Comparison of ENCODE assay signal across 8 cellular contexts in the genomic region with DNA sequence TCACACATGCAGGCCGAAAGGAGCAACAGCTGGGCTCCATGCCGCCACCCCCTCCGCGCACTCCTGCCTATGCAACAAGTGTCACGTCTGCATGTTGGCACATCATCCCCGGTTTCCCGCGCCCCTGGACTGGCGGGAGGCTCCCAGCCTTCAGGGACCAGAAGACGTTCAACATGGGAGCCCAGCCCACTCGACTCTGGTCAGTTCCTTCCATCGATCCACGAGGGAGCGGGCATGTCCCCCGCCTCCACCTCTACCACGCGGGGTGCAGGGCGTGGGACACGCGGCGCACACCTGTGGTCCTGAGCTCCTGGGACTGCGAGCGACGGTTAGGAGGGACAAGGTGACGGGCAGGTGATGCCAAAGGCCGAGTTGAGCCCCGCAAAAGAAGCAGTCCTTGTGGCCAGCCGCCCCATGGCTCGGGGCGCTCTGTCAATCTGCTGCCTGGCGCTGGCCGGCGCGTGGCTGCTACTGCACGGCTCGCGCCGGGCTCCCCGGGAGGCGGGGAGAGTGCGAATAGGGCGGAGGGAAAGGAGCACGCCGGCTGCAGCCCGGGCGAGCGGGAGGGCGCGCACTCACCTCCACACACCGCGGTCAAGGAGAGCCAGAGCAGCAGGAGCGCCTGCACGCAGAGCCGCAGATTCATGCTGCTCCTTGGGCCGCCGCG. TPM values are rescaled to one million over a fixed set of nuclear protein-coding genes. Genes with fewer than 3 reads are reported as not detected.
DNase-seq lines count a peak whose midpoint lies in the region; ATAC-seq and TF ChIP-seq lines count a peak whose summit lies in the region.

No MANE protein-coding gene starts in this region.

- under 1% methylated on average over 55 of the region's 57 CpGs for WGBS in right cardiac atrium

- peaks cover 4% of the 10 kb centered on the region for H3K4me1 Mint-ChIP-seq in activated T-helper 17 cell treated with anti-CD3 and anti-CD28 coated beads, Interleukin-2, amount 50 U/mL, for 72 hours

- intact Hi-C loops in right cardiac atrium (cut with DNase I) (no loop called here), gastrocnemius medialis (cut with DNase I; ENCODE audit: low total_unique reads) (loop anchor here (5.0 to 10.0 kb wide), 2 partner anchors 47 to 191 kb away; partner anchors contain the start of gene ZDHHC9)

- H3K27ac ChIP-seq in HUES48 (ENCODE audit: low read depth, low read length) (no peak overlapping the region), right cardiac atrium (ENCODE audit: low read length) (no peak overlapping the region), gastrocnemius medialis (no peak overlapping the region)

- H3K9ac ChIP-seq in HUES48 (ENCODE audit: low read depth, low read length) = no peak overlapping the region

- in situ Hi-C loops in gastrocnemius medialis (cut with MboI; ENCODE audit: low sequenced_read_pairs in 4 of 4) = no loop called here

- H3K4me3 ChIP-seq in HUES48 (ENCODE audit: low read depth, low read length) = peak overlapping the region; percentile 61
- peak overlapping the region; percentile 59 for H3K4me3 ChIP-seq in right cardiac atrium (ENCODE audit: low read length)
- peak overlapping the region; percentile 47 to 62 (median 50) for H3K4me3 ChIP-seq in gastrocnemius medialis

- DNase-seq in stimulated activated CD4-positive, alpha-beta T cell treated with anti-CD3 and anti-CD28 coated beads, Interleukin-15, amount 100 ng/mL, for 24 hours = peak; percentile 51
- DNase-seq in stimulated activated CD4-positive, alpha-beta T cell treated with anti-CD3 and anti-CD28 coated beads, Interleukin-4, amount 100 ng/mL, for 24 hours = no peak
- peak; percentile 33 to 66 (median 66) for DNase-seq in right cardiac atrium
- DNase-seq in gastrocnemius medialis = no peak
- no peak for DNase-seq in OCI-M2 (lab: John Stamatoyannopoulos, UW; ENCODE audit: unreplicated experiment)

- peaks cover 4% of the 10 kb centered on the region for H3K36me3 Mint-ChIP-seq in activated T-helper 17 cell treated with anti-CD3 and anti-CD28 coated beads, Interleukin-2, amount 50 U/mL, for 72 hours (ENCODE audit: low read depth)

- H3K27me3 Mint-ChIP-seq in activated T-helper 17 cell treated with anti-CD3 and anti-CD28 coated beads, Interleukin-2, amount 50 U/mL, for 72 hours = peaks cover 7% of the 10 kb centered on the region

- H3K36me3 ChIP-seq in HUES48 (ENCODE audit: control insufficient read depth, insufficient read depth, low read length) = no peaks in the 10 kb centered on the region
- H3K36me3 ChIP-seq in gastrocnemius medialis = no peaks in the 10 kb centered on the region

- no peak overlapping the region for H3K27ac Mint-ChIP-seq in activated T-helper 17 cell treated with anti-CD3 and anti-CD28 coated beads, Interleukin-2, amount 50 U/mL, for 72 hours

- no peak for TF ChIP-seq POLR2A in gastrocnemius medialis (IDR thresholded peaks at IDR 0.05)

- peak; percentile 71 for ATAC-seq in activated T-helper 17 cell treated with anti-CD3 and anti-CD28 coated beads, Interleukin-2, amount 50 U/mL, for 72 hours (replicated peaks)
- ATAC-seq in right cardiac atrium = peak; percentile 64 to 74
- ATAC-seq in gastrocnemius medialis = peak; percentile 27 to 53
- no peak for ATAC-seq in HG02938 (IDR thresholded peaks at IDR 0.05; ENCODE audit: unreplicated experiment)

- TF ChIP-seq CTCF in gastrocnemius medialis (IDR thresholded peaks at IDR 0.05 in 4 of 5, conservative IDR thresholded peaks at IDR 0.05 in 1 of 5) = no peak

- H3K9me3 Mint-ChIP-seq in activated T-helper 17 cell treated with anti-CD3 and anti-CD28 coated beads, Interleukin-2, amount 50 U/mL, for 72 hours = no peaks in the 10 kb centered on the region

- H3K9me3 ChIP-seq in HUES48 (ENCODE audit: control insufficient read depth, insufficient read depth, low read length) = no peaks in the 10 kb centered on the region
- H3K9me3 ChIP-seq in right cardiac atrium (ENCODE audit: control insufficient read depth, low read length) = no peaks in the 10 kb centered on the region
- H3K9me3 ChIP-seq in gastrocnemius medialis = no peaks in the 10 kb centered on the region

- H3K27me3 ChIP-seq in HUES48 (ENCODE audit: control insufficient read depth, insufficient read depth, low read length) (peaks cover 84% of the 10 kb centered on the region), right cardiac atrium (ENCODE audit: control insufficient read depth, insufficient read depth) (no peaks in the 10 kb centered on the region), gastrocnemius medialis (no peaks in the 10 kb centered on the region)

- H3K4me3 Mint-ChIP-seq in activated T-helper 17 cell treated with anti-CD3 and anti-CD28 coated beads, Interleukin-2, amount 50 U/mL, for 72 hours = peak overlapping the region; percentile 73

- H3K4me1 ChIP-seq in HUES48 (ENCODE audit: control insufficient read depth, insufficient read depth, low read length) (peaks cover 19% of the 10 kb centered on the region), right cardiac atrium (ENCODE audit: control insufficient read depth, insufficient read depth, low read length) (peaks cover 5% of the 10 kb centered on the region), gastrocnemius medialis (peaks cover 0 to 9% of the 10 kb centered on the region in 2 donors)

RNA-seq across cellular contexts. Expression of gene APLN, which starts 0.6 kb away (rescaled TPM):
- 1 to 10 TPM in 1 of 2 donors, under 1 TPM in 1; 0.28 to 2.5 TPM for total RNA-seq in activated T-helper 17 cell treated with anti-CD3 and anti-CD28 coated beads, Interleukin-2, amount 50 U/mL, for 72 hours
- total RNA-seq in right cardiac atrium (10 to 100 TPM in 1 of 4 donors, 1 to 10 TPM in 3; 4.0 to 10.5 (median 6.4) TPM), gastrocnemius medialis (not detected)
- 7.0 TPM for polyA plus RNA-seq in right cardiac atrium

Comparison
In these comparisons a context has a peak if more than half of its experiments do, and no peak if none do; other contexts are left out.
1. DNase-seq: peak in stimulated activated CD4-positive, alpha-beta T cell treated with anti-CD3 and anti-CD28 coated beads, Interleukin-15, amount 100 ng/mL, for 24 hours (single experiment) and right cardiac atrium (3 of 3); none in stimulated activated CD4-positive, alpha-beta T cell treated with anti-CD3 and anti-CD28 coated beads, Interleukin-4, amount 100 ng/mL, for 24 hours (single experiment), gastrocnemius medialis (0 of 2) and OCI-M2 (single experiment).
2. Peak in every context shown above with its lines, with median percentiles within 50 percentile points of each other: H3K4me3 ChIP-seq.